13 cellular contexts compared by ENCODE assay signal in the genomic region with DNA sequence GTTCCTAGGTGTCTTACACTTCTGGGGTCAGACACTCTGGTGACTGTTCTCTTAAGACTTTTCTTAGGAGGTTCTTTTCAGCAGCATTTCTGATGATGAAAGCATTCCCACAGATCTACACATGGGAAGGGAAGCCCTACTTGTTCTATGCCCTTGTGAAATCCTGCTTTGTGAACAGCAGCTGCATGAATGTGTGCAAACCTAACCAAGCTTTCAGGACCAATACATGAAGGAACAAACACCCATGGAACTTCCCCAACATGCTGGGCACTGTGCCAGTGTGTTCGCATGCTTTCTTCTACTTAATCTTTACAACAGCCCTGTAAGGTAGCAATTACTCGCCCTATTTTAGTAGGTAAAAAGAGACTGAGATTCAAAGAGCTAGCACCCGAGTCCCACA.
DNase-seq lines count a peak whose midpoint lies in the region; ATAC-seq and TF ChIP-seq lines count a peak whose summit lies in the region.
"Had no signal": no experiment of that assay in that cellular context is flagged by ENCODE, and none has a peak within 500 bp of the region (broad histone marks: within the 10 kb centered on the region; RNA-seq: fewer than 3 reads in every experiment).

No MANE protein-coding gene starts in this region.

- TF ChIP-seq CTCF in gastroesophageal sphincter (IDR thresholded peaks at IDR 0.05) (no peak), psoas muscle (IDR thresholded peaks at IDR 0.05) (no peak)

- H3K9me3 ChIP-seq in gastroesophageal sphincter (peaks cover 0 to 8% (median 0%) of the 10 kb centered on the region in 3 donors), psoas muscle (no peaks in the 10 kb centered on the region)
- no peaks in the 10 kb centered on the region for H3K9me3 ChIP-seq in effector memory CD4-positive, alpha-beta T cell (ENCODE audit: control insufficient read depth, low read length)
- H3K9me3 ChIP-seq: uterus had no signal

- H3K4me1 ChIP-seq in gastroesophageal sphincter, result no peaks in the 10 kb centered on the region
- no peaks in the 10 kb centered on the region for H3K4me1 ChIP-seq in psoas muscle
- no peaks in the 10 kb centered on the region for H3K4me1 ChIP-seq in effector memory CD4-positive, alpha-beta T cell (ENCODE audit: control insufficient read depth, insufficient read depth, low read length, poor library complexity, severe bottlenecking)
- H3K4me1 ChIP-seq: uterus had no signal

- H3K36me3 ChIP-seq in gastroesophageal sphincter, result no peaks in the 10 kb centered on the region
- H3K36me3 ChIP-seq in psoas muscle (ENCODE audit: insufficient read depth in 1 of 2, low read depth in 1 of 2), result no peaks in the 10 kb centered on the region
- no peaks in the 10 kb centered on the region for H3K36me3 ChIP-seq in effector memory CD4-positive, alpha-beta T cell (ENCODE audit: control insufficient read depth, insufficient read depth, low read length)
- H3K36me3 ChIP-seq: cardiac muscle cell, uterus had no signal

- H3K27me3 ChIP-seq in gastroesophageal sphincter (no peaks in the 10 kb centered on the region), psoas muscle (ENCODE audit: insufficient read depth in 3 of 3, low read length in 2 of 3) (no peaks in the 10 kb centered on the region)
- H3K27me3 ChIP-seq in effector memory CD4-positive, alpha-beta T cell (replicated peaks; ENCODE audit: control insufficient read depth, insufficient read depth, low read length, poor library complexity, severe bottlenecking), result no peaks in the 10 kb centered on the region
- H3K27me3 ChIP-seq: cardiac muscle cell, uterus had no signal

- no peak for TF ChIP-seq POLR2A in gastroesophageal sphincter (IDR thresholded peaks at IDR 0.05)

- TF ChIP-seq EP300 in gastroesophageal sphincter (IDR thresholded peaks at IDR 0.05), result no peak

- DNase-seq in H4 (ENCODE audit: low spot score) (peak; percentile 15), RPMI7951 (ENCODE audit: low read depth) (peak; percentile 11), psoas muscle (peak; percentile 53 to 70), NCI-H2107 (lab: John Stamatoyannopoulos, UW) (no peak)
- no peak for DNase-seq in activated T-cell treated with anti-CD3 and anti-CD28 coated beads, Interleukin-2, amount 50 U/mL, for 1 hour
- DNase-seq in effector memory CD4-positive, alpha-beta T cell, result no peak
- DNase-seq: activated CD8-positive, alpha-beta memory T cell treated with anti-CD3 and anti-CD28 coated beads, Interleukin-2, amount 10 ng/mL, durations not matched to agents 7 days and 5 days; CD8-positive, alpha-beta memory T cell; SW 1271 had no signal

- intact Hi-C loops in psoas muscle (cut with DNase I), result no loop called here

- H3K4me3 ChIP-seq in gastroesophageal sphincter, result no peak overlapping the region
- no peak overlapping the region for H3K4me3 ChIP-seq in psoas muscle
- no peak overlapping the region for H3K4me3 ChIP-seq in effector memory CD4-positive, alpha-beta T cell (ENCODE audit: insufficient read depth, low read depth, low read length, poor library complexity, severe bottlenecking)
- H3K4me3 ChIP-seq: cardiac muscle cell, uterus had no signal

- ATAC-seq in gastroesophageal sphincter (peak; percentile 65), psoas muscle (peak in 2 of 4 donors; percentile 30 to 51), HG03097 (IDR thresholded peaks at IDR 0.05; ENCODE audit: low FRiP score, unreplicated experiment) (no peak)
- ATAC-seq: activated CD8-positive, alpha-beta memory T cell treated with anti-CD3 and anti-CD28 coated beads, Interleukin-2, amount 10 ng/mL, durations not matched to agents 7 days and 5 days had no signal

- H3K27ac ChIP-seq in gastroesophageal sphincter (no peak overlapping the region), psoas muscle (no peak overlapping the region)
- H3K27ac ChIP-seq in effector memory CD4-positive, alpha-beta T cell (ENCODE audit: insufficient read depth, low read length, poor library complexity, severe bottlenecking), result no peak overlapping the region
- H3K27ac ChIP-seq: cardiac muscle cell, uterus had no signal

- WGBS in gastroesophageal sphincter (ENCODE audit: low coverage in 1 of 2), 2 donors, result 81 to 83% methylated on average over 2 to 3 of the region's 3 CpGs
- 46 to 63% (median 54%) methylated on average over 3 of the region's 3 CpGs for WGBS in psoas muscle, 3 donors

Comparison
In these comparisons a context has a peak if more than half of its experiments do, and no peak if none do; other contexts are left out.
1. DNase-seq: peak in H4 (single experiment), RPMI7951 (single experiment) and psoas muscle (2 of 2); none in NCI-H2107 (single experiment), activated T-cell treated with anti-CD3 and anti-CD28 coated beads, Interleukin-2, amount 50 U/mL, for 1 hour (single experiment) and effector memory CD4-positive, alpha-beta T cell (0 of 3).